17 cellular contexts compared by ENCODE assay signal in the genomic region with DNA sequence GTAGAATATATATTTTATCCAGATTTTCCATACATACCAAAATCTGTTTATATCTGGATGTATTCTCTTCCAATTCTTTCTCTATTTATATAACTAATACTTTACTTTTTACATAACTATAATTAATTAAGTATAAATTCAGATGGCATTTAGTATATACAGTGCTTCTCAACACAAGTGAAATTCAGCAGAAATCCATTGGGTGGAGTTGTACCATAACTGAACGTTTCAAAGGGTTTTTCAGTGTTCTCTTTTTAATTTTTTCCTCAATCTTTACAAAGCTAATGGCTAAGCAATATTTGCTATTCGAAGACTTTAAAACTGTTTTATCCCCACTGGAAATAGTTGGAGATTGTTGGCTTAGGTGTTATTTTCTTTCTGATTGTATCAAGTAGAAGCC. TPM values are rescaled to one million over a fixed set of nuclear protein-coding genes. Genes with fewer than 3 reads are reported as not detected.
DNase-seq lines count a peak whose midpoint lies in the region; ATAC-seq and TF ChIP-seq lines count a peak whose summit lies in the region.
"Had no signal": no experiment of that assay in that cellular context is flagged by ENCODE, and none has a peak within 500 bp of the region (broad histone marks: within the 10 kb centered on the region; RNA-seq: fewer than 3 reads in every experiment).

No MANE protein-coding gene starts in this region.

- no peaks in the 10 kb centered on the region for H3K79me2 ChIP-seq in neural cell (replicated peaks; ENCODE audit: insufficient read depth, low read length)
- H3K79me2 ChIP-seq: parathyroid adenoma had no signal

- DNase-seq in DMS53 (lab: John Stamatoyannopoulos, UW) (peak; percentile 9), DMS53 treated with DMSO at 0.1 percent for 48 hours (lab: John Stamatoyannopoulos, UW; ENCODE audit: unreplicated experiment) (no peak), NCI-H2196 treated with DMSO at 0.1 percent for 48 hours (lab: John Stamatoyannopoulos, UW; ENCODE audit: unreplicated experiment) (no peak)
- DNase-seq: activated CD4-positive, CD25-positive, alpha-beta regulatory T cell treated with anti-CD3 and anti-CD28 coated beads, Interleukin-2, amount 50 U/mL, for 72 hours; activated gamma-delta T cell; anterior cingulate cortex; GDM1; NCI-H1930; transverse colon had no signal

- no peaks in the 10 kb centered on the region for H3K9me3 ChIP-seq in neural cell (ENCODE audit: low read length)
- H3K9me3 ChIP-seq: A549, transverse colon had no signal

- ATAC-seq in HG03571 (IDR thresholded peaks at IDR 0.05; ENCODE audit: unreplicated experiment) (no peak), HG03108 (IDR thresholded peaks at IDR 0.05; ENCODE audit: unreplicated experiment) (no peak)
- ATAC-seq: A549 had no signal

- H3K36me3 ChIP-seq in neural cell (ENCODE audit: insufficient read depth, low read length) = no peaks in the 10 kb centered on the region
- H3K36me3 ChIP-seq: transverse colon had no signal

- no peak for TF ChIP-seq EP300 in neural cell (conservative IDR thresholded peaks at IDR 0.05; ENCODE audit: poor library complexity, severe bottlenecking)

- H4K20me1 ChIP-seq in neural cell (ENCODE audit: insufficient read depth) = no peaks in the 10 kb centered on the region

- H3K27ac ChIP-seq in VCaP (no peak overlapping the region), neural cell (ENCODE audit: low read length) (no peak overlapping the region)
- H3K27ac ChIP-seq: A549, parathyroid adenoma, transverse colon had no signal

- no peaks in the 10 kb centered on the region for H3K27me3 ChIP-seq in neural cell (ENCODE audit: insufficient read depth, low read depth, low read length)
- H3K27me3 ChIP-seq: transverse colon had no signal

- no peak overlapping the region for H3K9ac ChIP-seq in neural cell (ENCODE audit: low read length)
- H3K9ac ChIP-seq: parathyroid adenoma had no signal

- TF ChIP-seq CTCF in LNCAP (IDR thresholded peaks at IDR 0.05) (peak; percentile 34; the same call in 1 of the 2 replicates), VCaP (conservative IDR thresholded peaks at IDR 0.05) (peak; percentile 11; the same call in 1 of the 2 replicates), neural cell (IDR thresholded peaks at IDR 0.05; ENCODE audit: poor library complexity, severe bottlenecking) (peak; percentile 45)

- H3K9me2 ChIP-seq in neural cell (ENCODE audit: insufficient read depth, low read length) = no peaks in the 10 kb centered on the region

- H3K4me3 ChIP-seq in neural cell (ENCODE audit: low read length) = no peak overlapping the region
- H3K4me3 ChIP-seq: A549, transverse colon had no signal

- TF ChIP-seq RAD21 in neural cell (conservative IDR thresholded peaks at IDR 0.05) = peak; percentile 54

- no peaks in the 10 kb centered on the region for H3F3A ChIP-seq in neural cell (ENCODE audit: insufficient read depth, low read length, poor library complexity, severe bottlenecking)

- no peak overlapping the region for H2AFZ ChIP-seq in neural cell (ENCODE audit: low read depth, low read length)

- H3K4me2 ChIP-seq in neural cell (ENCODE audit: low read length) = no peak overlapping the region
- H3K4me2 ChIP-seq: A549 had no signal

TF ChIP-seq in neural cell, 6 proteins besides CTCF, POLR2A, EP300 and RAD21:
- TF ChIP-seq TAF1 (IDR thresholded peaks at IDR 0.05; ENCODE audit: low read depth) (no peak), MXI1 (conservative IDR thresholded peaks at IDR 0.05; ENCODE audit: poor library complexity, severe bottlenecking) (no peak), SMC3 (conservative IDR thresholded peaks at IDR 0.05; ENCODE audit: poor library complexity) (peak; percentile 62), EZH2 (IDR thresholded peaks at IDR 0.05; ENCODE audit: borderline replicate concordance, insufficient read depth, low read length, poor library complexity, severe bottlenecking) (no peak)
- TF ChIP-seq, protein P1, sequence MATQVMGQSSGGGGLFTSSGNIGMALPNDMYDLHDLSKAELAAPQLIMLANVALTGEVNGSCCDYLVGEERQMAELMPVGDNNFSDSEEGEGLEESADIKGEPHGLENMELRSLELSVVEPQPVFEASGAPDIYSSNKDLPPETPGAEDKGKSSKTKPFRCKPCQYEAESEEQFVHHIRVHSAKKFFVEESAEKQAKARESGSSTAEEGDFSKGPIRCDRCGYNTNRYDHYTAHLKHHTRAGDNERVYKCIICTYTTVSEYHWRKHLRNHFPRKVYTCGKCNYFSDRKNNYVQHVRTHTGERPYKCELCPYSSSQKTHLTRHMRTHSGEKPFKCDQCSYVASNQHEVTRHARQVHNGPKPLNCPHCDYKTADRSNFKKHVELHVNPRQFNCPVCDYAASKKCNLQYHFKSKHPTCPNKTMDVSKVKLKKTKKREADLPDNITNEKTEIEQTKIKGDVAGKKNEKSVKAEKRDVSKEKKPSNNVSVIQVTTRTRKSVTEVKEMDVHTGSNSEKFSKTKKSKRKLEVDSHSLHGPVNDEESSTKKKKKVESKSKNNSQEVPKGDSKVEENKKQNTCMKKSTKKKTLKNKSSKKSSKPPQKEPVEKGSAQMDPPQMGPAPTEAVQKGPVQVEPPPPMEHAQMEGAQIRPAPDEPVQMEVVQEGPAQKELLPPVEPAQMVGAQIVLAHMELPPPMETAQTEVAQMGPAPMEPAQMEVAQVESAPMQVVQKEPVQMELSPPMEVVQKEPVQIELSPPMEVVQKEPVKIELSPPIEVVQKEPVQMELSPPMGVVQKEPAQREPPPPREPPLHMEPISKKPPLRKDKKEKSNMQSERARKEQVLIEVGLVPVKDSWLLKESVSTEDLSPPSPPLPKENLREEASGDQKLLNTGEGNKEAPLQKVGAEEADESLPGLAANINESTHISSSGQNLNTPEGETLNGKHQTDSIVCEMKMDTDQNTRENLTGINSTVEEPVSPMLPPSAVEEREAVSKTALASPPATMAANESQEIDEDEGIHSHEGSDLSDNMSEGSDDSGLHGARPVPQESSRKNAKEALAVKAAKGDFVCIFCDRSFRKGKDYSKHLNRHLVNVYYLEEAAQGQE (IDR thresholded peaks at IDR 0.05; ENCODE audit: borderline replicate concordance) = no peak
TF ChIP-seq in neural cell: peak in this region for 1.

RNA-seq across cellular contexts. Expression of a gene that starts 13.9 kb away (rescaled TPM):
- 2.7 TPM in 2 replicates for polyA plus RNA-seq in neural cell
- polyA minus RNA-seq in neural cell = 5.2 and 5.6 TPM in 2 replicates
- polyA plus RNA-seq: liver had no signal
